18 cellular contexts compared by ENCODE assay signal in the genomic region with DNA sequence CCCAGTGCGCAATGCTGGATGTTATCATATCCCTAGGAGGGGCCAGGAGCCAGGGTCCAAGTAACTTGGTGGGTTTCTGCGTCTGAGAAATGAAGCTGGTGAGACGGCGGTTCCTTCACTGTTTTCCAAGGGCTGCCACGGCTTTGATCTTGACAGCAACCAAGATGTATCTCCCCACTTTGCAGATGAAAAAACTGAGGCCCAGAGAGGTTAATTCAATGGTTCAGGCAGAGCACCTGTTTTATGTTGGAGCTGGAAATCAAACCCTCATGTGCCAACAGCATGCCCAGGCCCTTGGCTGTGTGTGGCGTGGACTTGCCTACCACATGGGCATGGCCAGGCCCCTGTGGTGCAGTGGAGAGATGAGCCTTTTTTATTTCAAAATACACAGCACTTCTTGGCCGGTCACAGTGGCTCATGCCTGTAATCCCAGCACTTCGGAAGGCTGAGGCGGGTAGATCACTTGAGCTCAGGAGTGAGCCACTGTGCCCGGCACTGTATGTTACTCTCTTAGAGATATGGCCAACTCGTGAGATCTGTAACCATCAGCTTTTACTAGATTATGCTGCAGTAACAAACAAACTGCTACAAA.
DNase-seq lines count a peak whose midpoint lies in the region; ATAC-seq and TF ChIP-seq lines count a peak whose summit lies in the region.
"Had no signal": no experiment of that assay in that cellular context is flagged by ENCODE, and none has a peak within 500 bp of the region (broad histone marks: within the 10 kb centered on the region; RNA-seq: fewer than 3 reads in every experiment).

No MANE protein-coding gene starts in this region.

- H3K27ac ChIP-seq in mammary epithelial cell (ENCODE audit: insufficient read depth, low read depth, low read length) = no peak overlapping the region
- peak overlapping the region; percentile 9 for H3K27ac ChIP-seq in KOPT-K1 (ENCODE audit: low read depth, low read length, poor library complexity, severe bottlenecking)
- H3K27ac ChIP-seq: thyroid gland had no signal

- H3K36me3 Mint-ChIP-seq in MCF 10A (ENCODE audit: insufficient read depth, unreplicated experiment) (no peaks in the 10 kb centered on the region), memory B cell (peaks cover 2% of the 10 kb centered on the region), osteocyte (ENCODE audit: unreplicated experiment) (no peaks in the 10 kb centered on the region)

- POLR2A ChIA-PET in MCF 10A (lab: Yijun Ruan, JAX) = no interaction called here

- CTCF ChIA-PET in MCF 10A (lab: Yijun Ruan, JAX) (interaction anchor here (0.6 kb wide), 3 partner anchors 37 to 292 kb away, joined by 3 to 4 read pairs (median 3); no protein-coding TSS in a partner anchor), mammary epithelial cell (lab: Charles Lee; ENCODE audit: low non-redundant PET) (no interaction called here)

- no peaks in the 10 kb centered on the region for H3K9me3 Mint-ChIP-seq in MCF 10A (ENCODE audit: unreplicated experiment)
- H3K9me3 Mint-ChIP-seq in memory B cell = no peaks in the 10 kb centered on the region
- peaks cover 7% of the 10 kb centered on the region for H3K9me3 Mint-ChIP-seq in osteocyte (ENCODE audit: unreplicated experiment)
- H3K9me3 Mint-ChIP-seq: activated naive CD4-positive, alpha-beta T cell treated with anti-CD3 and anti-CD28 coated beads, Interleukin-2, amount 10 ng/mL, durations not matched to agents 7 days and 5 days; central memory CD8-positive, alpha-beta T cell had no signal

- H3K27ac Mint-ChIP-seq in MCF 10A (ENCODE audit: low read depth, unreplicated experiment) = peak overlapping the region; percentile 54
- H3K27ac Mint-ChIP-seq in memory B cell = peak overlapping the region; percentile 86
- H3K27ac Mint-ChIP-seq in osteocyte (ENCODE audit: unreplicated experiment) = no peak overlapping the region
- H3K27ac Mint-ChIP-seq: activated naive CD4-positive, alpha-beta T cell treated with anti-CD3 and anti-CD28 coated beads, Interleukin-2, amount 10 ng/mL, durations not matched to agents 7 days and 5 days had no signal

- no peaks in the 10 kb centered on the region for H3K27me3 ChIP-seq in mammary epithelial cell (ENCODE audit: insufficient read depth, low read length)
- H3K27me3 ChIP-seq: thyroid gland had no signal

- in situ Hi-C loops in mammary epithelial cell (cut with MboI; ENCODE audit: low sequenced_read_pairs in 2 of 2) = no loop called here

- DNase-seq in MCF 10A (ENCODE audit: unreplicated experiment) (no peak), mammary epithelial cell (no peak), memory B cell (ENCODE audit: low spot score in 2 of 2) (no peak), osteocyte (ENCODE audit: extremely low spot score, unreplicated experiment) (no peak), left ventricle myocardium superior (no peak), NCI-H1694 (lab: John Stamatoyannopoulos, UW) (no peak)
- DNase-seq: 8988T; anterior cingulate cortex; C1 segment of cervical spinal cord; effector CD4-positive, alpha-beta T cell; NCI-H1417; NCI-H524 treated with DMSO at 0.1 percent for 48 hours had no signal

- H3K27me3 Mint-ChIP-seq in MCF 10A (ENCODE audit: insufficient read depth, unreplicated experiment) = no peaks in the 10 kb centered on the region
- no peaks in the 10 kb centered on the region for H3K27me3 Mint-ChIP-seq in memory B cell
- no peaks in the 10 kb centered on the region for H3K27me3 Mint-ChIP-seq in osteocyte (ENCODE audit: unreplicated experiment)
- H3K27me3 Mint-ChIP-seq: activated naive CD4-positive, alpha-beta T cell treated with anti-CD3 and anti-CD28 coated beads, Interleukin-2, amount 10 ng/mL, durations not matched to agents 7 days and 5 days; central memory CD8-positive, alpha-beta T cell had no signal

- no peak overlapping the region for H2AFZ ChIP-seq in mammary epithelial cell (ENCODE audit: low read depth, low read length)

- intact Hi-C loops in MCF 10A (cut with micrococcal nuclease) = no loop called here
- intact Hi-C loops in mammary epithelial cell (cut with micrococcal nuclease) = loop anchor here (10.0 kb wide), 1 partner anchor 247 kb away; a partner anchor contains a TSS
- intact Hi-C loops in left ventricle myocardium superior (cut with micrococcal nuclease) = no loop called here

- dilution Hi-C loops in mammary epithelial cell (cut with HindIII; ENCODE audit: low sequenced_read_pairs) = no loop called here

- BruUV-seq in MCF 10A (replicated peaks; lab: Mats Ljungman, UMichigan) (no TSS peak), mammary epithelial cell (replicated peaks; lab: Mats Ljungman, UMichigan) (no TSS peak)

- H3K36me3 ChIP-seq in mammary epithelial cell (ENCODE audit: insufficient read depth, low read length) (no peaks in the 10 kb centered on the region), KOPT-K1 (ENCODE audit: insufficient read depth, low read length) (peaks cover 6% of the 10 kb centered on the region; the same call in 1 of the 2 replicates)
- H3K36me3 ChIP-seq: thyroid gland had no signal

- H3K9ac ChIP-seq in mammary epithelial cell (ENCODE audit: insufficient read depth, low read length) = no peak overlapping the region

- TF ChIP-seq CTCF in MCF 10A (IDR thresholded peaks at IDR 0.05; ENCODE audit: unreplicated experiment) (no peak), mammary epithelial cell (conservative IDR thresholded peaks at IDR 0.05 in 1 of 2, IDR thresholded peaks at IDR 0.05 in 1 of 2; ENCODE audit: extremely low read depth in 1 of 2, insufficient read depth in 1 of 2, low read depth in 1 of 2, low read length in 2 of 2) (no peak), osteocyte (IDR thresholded peaks at IDR 0.05) (no peak)

- H3K4me3 Mint-ChIP-seq in MCF 10A (ENCODE audit: unreplicated experiment) = no peak overlapping the region
- no peak overlapping the region for H3K4me3 Mint-ChIP-seq in memory B cell
- no peak overlapping the region for H3K4me3 Mint-ChIP-seq in osteocyte (ENCODE audit: unreplicated experiment)
- H3K4me3 Mint-ChIP-seq: activated naive CD4-positive, alpha-beta T cell treated with anti-CD3 and anti-CD28 coated beads, Interleukin-2, amount 10 ng/mL, durations not matched to agents 7 days and 5 days; central memory CD8-positive, alpha-beta T cell had no signal

- no peaks in the 10 kb centered on the region for H4K20me1 ChIP-seq in mammary epithelial cell (ENCODE audit: insufficient read depth, low read length)

- no peaks in the 10 kb centered on the region for H3K79me2 ChIP-seq in mammary epithelial cell (ENCODE audit: insufficient read depth, low read length)

- peaks cover 23% of the 10 kb centered on the region for H3K4me1 ChIP-seq in mammary epithelial cell (ENCODE audit: insufficient read depth, low read length)

- H3K9me3 ChIP-seq in mammary epithelial cell (replicated peaks; ENCODE audit: insufficient read depth, low read length) (no peaks in the 10 kb centered on the region), KOPT-K1 (ENCODE audit: insufficient read depth, low read length, poor library complexity, severe bottlenecking) (peaks cover 1% of the 10 kb centered on the region)
- H3K9me3 ChIP-seq: thyroid gland had no signal

- no peak overlapping the region for H3K4me2 ChIP-seq in mammary epithelial cell (ENCODE audit: insufficient read depth, low read depth, low read length)

- H3K4me1 Mint-ChIP-seq in MCF 10A (ENCODE audit: insufficient read depth, unreplicated experiment) (peaks cover 19% of the 10 kb centered on the region), memory B cell (peaks cover 21% of the 10 kb centered on the region), osteocyte (ENCODE audit: unreplicated experiment) (peaks cover 11% of the 10 kb centered on the region)

- H3K4me3 ChIP-seq in mammary epithelial cell (replicated peaks in 1 of 3; ENCODE audit: insufficient read depth in 1 of 3, low read depth in 2 of 3, low read length in 3 of 3) = no peak overlapping the region
- H3K4me3 ChIP-seq: thyroid gland had no signal

- WGBS in mammary epithelial cell (ENCODE audit: low coverage, missing lambda C conversion rate) = 90% methylated on average over 11 of the region's 11 CpGs

- ATAC-seq in memory B cell (ENCODE audit: low read depth) = no peak
- no peak for ATAC-seq in left ventricle myocardium superior
- no peak for ATAC-seq in GM19395 (IDR thresholded peaks at IDR 0.05; ENCODE audit: unreplicated experiment)
- ATAC-seq: Right ventricle myocardium inferior had no signal
